In the genomic region with DNA sequence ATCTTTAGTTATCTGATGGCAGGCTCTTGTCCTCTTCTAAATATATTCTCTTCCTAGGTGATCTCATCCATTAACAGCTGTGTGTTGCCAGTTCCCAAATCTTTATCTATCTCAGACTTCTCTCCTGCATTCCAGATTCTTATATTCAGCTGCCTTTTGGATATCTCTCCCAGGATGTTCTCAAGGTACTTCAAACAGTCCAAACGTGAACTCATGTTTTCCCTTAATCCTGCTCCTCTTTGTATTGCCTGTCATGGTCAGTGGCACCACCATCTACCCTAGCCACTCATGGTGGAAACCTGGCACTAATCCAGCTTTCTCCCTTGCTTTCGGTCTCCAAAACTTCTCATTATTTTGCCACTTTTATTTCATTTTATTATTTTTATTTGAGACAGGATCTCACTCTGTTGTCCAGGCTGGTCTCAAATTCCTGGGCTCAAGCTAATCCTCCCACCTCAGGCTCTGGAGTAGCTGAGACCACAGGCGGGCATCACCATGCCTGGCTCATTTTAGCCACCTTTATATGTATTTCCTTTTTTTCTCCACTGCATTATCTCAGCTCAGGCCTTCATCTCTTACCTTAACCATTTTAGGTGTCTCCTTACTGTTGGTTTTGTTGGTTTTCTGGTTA, we compare ENCODE assay signal across 1 cellular context.
A peak's percentile ranks its signal among the peaks of the same experiment; 100 is the strongest.
TF ChIP-seq lines count a peak whose summit lies in the region.

No MANE protein-coding gene starts in this region.

TF ChIP-seq in HEK293, 187 proteins besides CTCF, POLR2A, EP300 and RAD21:
- TF ChIP-seq ZFP41 (tag by site-specific recombination; IDR thresholded peaks at IDR 0.05; ENCODE audit: borderline replicate concordance) (no peak), ZNF629 (tag by site-specific recombination; IDR thresholded peaks at IDR 0.05) (no peak), GLI4 (tag by site-specific recombination; IDR thresholded peaks at IDR 0.05) (no peak), ZNF112 (tag by site-specific recombination; IDR thresholded peaks at IDR 0.05) (no peak), ZNF302 (tag by site-specific recombination; IDR thresholded peaks at IDR 0.05; ENCODE audit: low read depth) (no peak), ZFP37 (tag by site-specific recombination; IDR thresholded peaks at IDR 0.05) (0 out of 2 replicates have a peak, but pooled peaks have one; percentile 20), SP2 (tag by site-specific recombination; IDR thresholded peaks at IDR 0.05) (no peak), ZNF133 (tag by site-specific recombination; IDR thresholded peaks at IDR 0.05) (no peak), ZNF366 (tag by site-specific recombination; conservative IDR thresholded peaks at IDR 0.05) (peak; percentile 62; the same call in 1 of the 2 replicates), ZXDB (tag by site-specific recombination; IDR thresholded peaks at IDR 0.05) (0 out of 2 replicates have a peak, but pooled peaks have one; percentile 15), ZNF121 (tag by site-specific recombination; IDR thresholded peaks at IDR 0.05) (peak; percentile 70), ZNF24 (tag by site-specific recombination; IDR thresholded peaks at IDR 0.05) (no peak), ZNF341 (tag by site-specific recombination; IDR thresholded peaks at IDR 0.05; ENCODE audit: low read depth) (no peak), ZNF214 (tag by site-specific recombination; IDR thresholded peaks at IDR 0.05; ENCODE audit: borderline replicate concordance) (no peak), SALL2 (tag by site-specific recombination; IDR thresholded peaks at IDR 0.05; ENCODE audit: borderline replicate concordance) (no peak), ZNF394 (tag by site-specific recombination; IDR thresholded peaks at IDR 0.05; ENCODE audit: borderline replicate concordance) (peak; percentile 81; the same call in 1 of the 2 replicates), ZBTB17 (tag by site-specific recombination; IDR thresholded peaks at IDR 0.05) (peak; percentile 33; the same call in 1 of the 2 replicates), ZNF311 (tag by site-specific recombination; IDR thresholded peaks at IDR 0.05; ENCODE audit: borderline replicate concordance) (no peak), ZNF473 (tag by site-specific recombination; IDR thresholded peaks at IDR 0.05) (no peak), ZNF529 (tag by site-specific recombination; IDR thresholded peaks at IDR 0.05; ENCODE audit: insufficient replicate concordance) (no peak), KLF1 (tag by site-specific recombination; IDR thresholded peaks at IDR 0.05) (no peak)
- TF ChIP-seq, protein P1, sequence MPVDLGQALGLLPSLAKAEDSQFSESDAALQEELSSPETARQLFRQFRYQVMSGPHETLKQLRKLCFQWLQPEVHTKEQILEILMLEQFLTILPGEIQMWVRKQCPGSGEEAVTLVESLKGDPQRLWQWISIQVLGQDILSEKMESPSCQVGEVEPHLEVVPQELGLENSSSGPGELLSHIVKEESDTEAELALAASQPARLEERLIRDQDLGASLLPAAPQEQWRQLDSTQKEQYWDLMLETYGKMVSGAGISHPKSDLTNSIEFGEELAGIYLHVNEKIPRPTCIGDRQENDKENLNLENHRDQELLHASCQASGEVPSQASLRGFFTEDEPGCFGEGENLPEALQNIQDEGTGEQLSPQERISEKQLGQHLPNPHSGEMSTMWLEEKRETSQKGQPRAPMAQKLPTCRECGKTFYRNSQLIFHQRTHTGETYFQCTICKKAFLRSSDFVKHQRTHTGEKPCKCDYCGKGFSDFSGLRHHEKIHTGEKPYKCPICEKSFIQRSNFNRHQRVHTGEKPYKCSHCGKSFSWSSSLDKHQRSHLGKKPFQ (tag by site-specific recombination; IDR thresholded peaks at IDR 0.05) = no peak
- TF ChIP-seq, protein P2, sequence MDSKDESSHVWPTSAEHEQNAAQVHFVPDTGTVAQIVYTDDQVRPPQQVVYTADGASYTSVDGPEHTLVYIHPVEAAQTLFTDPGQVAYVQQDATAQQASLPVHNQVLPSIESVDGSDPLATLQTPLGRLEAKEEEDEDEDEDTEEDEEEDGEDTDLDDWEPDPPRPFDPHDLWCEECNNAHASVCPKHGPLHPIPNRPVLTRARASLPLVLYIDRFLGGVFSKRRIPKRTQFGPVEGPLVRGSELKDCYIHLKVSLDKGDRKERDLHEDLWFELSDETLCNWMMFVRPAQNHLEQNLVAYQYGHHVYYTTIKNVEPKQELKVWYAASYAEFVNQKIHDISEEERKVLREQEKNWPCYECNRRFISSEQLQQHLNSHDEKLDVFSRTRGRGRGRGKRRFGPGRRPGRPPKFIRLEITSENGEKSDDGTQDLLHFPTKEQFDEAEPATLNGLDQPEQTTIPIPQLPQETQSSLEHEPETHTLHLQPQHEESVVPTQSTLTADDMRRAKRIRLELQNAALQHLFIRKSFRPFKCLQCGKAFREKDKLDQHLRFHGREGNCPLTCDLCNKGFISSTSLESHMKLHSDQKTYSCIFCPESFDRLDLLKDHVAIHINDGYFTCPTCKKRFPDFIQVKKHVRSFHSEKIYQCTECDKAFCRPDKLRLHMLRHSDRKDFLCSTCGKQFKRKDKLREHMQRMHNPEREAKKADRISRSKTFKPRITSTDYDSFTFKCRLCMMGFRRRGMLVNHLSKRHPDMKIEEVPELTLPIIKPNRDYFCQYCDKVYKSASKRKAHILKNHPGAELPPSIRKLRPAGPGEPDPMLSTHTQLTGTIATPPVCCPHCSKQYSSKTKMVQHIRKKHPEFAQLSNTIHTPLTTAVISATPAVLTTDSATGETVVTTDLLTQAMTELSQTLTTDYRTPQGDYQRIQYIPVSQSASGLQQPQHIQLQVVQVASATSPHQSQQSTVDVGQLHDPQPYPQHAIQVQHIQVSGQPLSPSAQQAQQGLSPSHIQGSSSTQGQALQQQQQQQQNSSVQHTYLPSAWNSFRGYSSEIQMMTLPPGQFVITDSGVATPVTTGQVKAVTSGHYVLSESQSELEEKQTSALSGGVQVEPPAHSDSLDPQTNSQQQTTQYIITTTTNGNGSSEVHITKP (tag by site-specific recombination; IDR thresholded peaks at IDR 0.05) = 0 out of 2 replicates have a peak, but pooled peaks have one; percentile 26
- TF ChIP-seq, protein P3, sequence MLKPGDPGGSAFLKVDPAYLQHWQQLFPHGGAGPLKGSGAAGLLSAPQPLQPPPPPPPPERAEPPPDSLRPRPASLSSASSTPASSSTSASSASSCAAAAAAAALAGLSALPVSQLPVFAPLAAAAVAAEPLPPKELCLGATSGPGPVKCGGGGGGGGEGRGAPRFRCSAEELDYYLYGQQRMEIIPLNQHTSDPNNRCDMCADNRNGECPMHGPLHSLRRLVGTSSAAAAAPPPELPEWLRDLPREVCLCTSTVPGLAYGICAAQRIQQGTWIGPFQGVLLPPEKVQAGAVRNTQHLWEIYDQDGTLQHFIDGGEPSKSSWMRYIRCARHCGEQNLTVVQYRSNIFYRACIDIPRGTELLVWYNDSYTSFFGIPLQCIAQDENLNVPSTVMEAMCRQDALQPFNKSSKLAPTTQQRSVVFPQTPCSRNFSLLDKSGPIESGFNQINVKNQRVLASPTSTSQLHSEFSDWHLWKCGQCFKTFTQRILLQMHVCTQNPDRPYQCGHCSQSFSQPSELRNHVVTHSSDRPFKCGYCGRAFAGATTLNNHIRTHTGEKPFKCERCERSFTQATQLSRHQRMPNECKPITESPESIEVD (tag by site-specific recombination; IDR thresholded peaks at IDR 0.05) = no peak
